15 cellular contexts compared by ENCODE assay signal in genomic region chr2:25332571-25332970, GRCh38. TPM values are rescaled to one million over a fixed set of nuclear protein-coding genes. Genes with fewer than 3 reads are reported as not detected.
DNase-seq lines count a peak whose midpoint lies in the region; ATAC-seq and TF ChIP-seq lines count a peak whose summit lies in the region.
"Had no signal": no experiment of that assay in that cellular context is flagged by ENCODE, and none has a peak within 500 bp of the region (broad histone marks: within the 10 kb centered on the region; RNA-seq: fewer than 3 reads in every experiment).

No MANE protein-coding gene starts in this region.

- no peaks in the 10 kb centered on the region for H3K27me3 Mint-ChIP-seq in activated naive CD8-positive, alpha-beta T cell

- H3K36me3 ChIP-seq in sigmoid colon: no peaks in the 10 kb centered on the region
- H3K36me3 ChIP-seq: BE2C had no signal

- intact Hi-C loops in sigmoid colon (cut with DNase I): no loop called here

- H3K4me1 Mint-ChIP-seq in activated naive CD8-positive, alpha-beta T cell (ENCODE audit: low read depth): peaks cover 73% of the 10 kb centered on the region

- H3K27me3 ChIP-seq in sigmoid colon: no peaks in the 10 kb centered on the region
- H3K27me3 ChIP-seq: BE2C, left lung had no signal

- 31 to 75% methylated on average over 9 of the region's 9 CpGs for WGBS in sigmoid colon, 2 donors

- no peaks in the 10 kb centered on the region for H3K9me3 ChIP-seq in sigmoid colon
- H3K9me3 ChIP-seq: BE2C, left lung had no signal

- DNase-seq in ELF-1 (ENCODE audit: low read depth, low spot score): peak; percentile 52
- DNase-seq in hippocampal formation (lab: John Stamatoyannopoulos, UW): peak; percentile 66 to 78
- no peak for DNase-seq in sigmoid colon
- no peak for DNase-seq in NCI-H146 (lab: John Stamatoyannopoulos, UW)
- DNase-seq in NCI-H187 treated with DMSO at 0.1 percent for 48 hours (lab: John Stamatoyannopoulos, UW): no peak
- DNase-seq: BE2C; glutamatergic neuron; Karpas-422; left lung; NCI-H187; stimulated activated CD4-positive, alpha-beta T cell treated with anti-CD3 and anti-CD28 coated beads, Interleukin-2, amount 100 ng/mL, for 48 hours; stimulated activated naive B cell treated with anti-CD40 and anti-IgM and Interleukin-4, amounts not matched to agents 10 μg/mL and 1 μg/mL and 100 μg/mL, for 72 hours had no signal

- H3K4me1 ChIP-seq in sigmoid colon: peaks cover 0 to 92% (median 83%) of the 10 kb centered on the region in 4 donors

- H3K4me3 ChIP-seq in sigmoid colon: no peak overlapping the region
- H3K4me3 ChIP-seq: left lung had no signal

- H3K36me3 Mint-ChIP-seq in activated naive CD8-positive, alpha-beta T cell: peaks cover 5% of the 10 kb centered on the region

- peak overlapping the region; percentile 72 for H3K4me3 Mint-ChIP-seq in activated naive CD8-positive, alpha-beta T cell
- H3K4me3 Mint-ChIP-seq: stimulated activated naive B cell treated with anti-CD40 and anti-IgM and Interleukin-4, amounts not matched to agents 10 μg/mL and 1 μg/mL and 100 μg/mL, for 72 hours had no signal

- peak overlapping the region in 3 of 4 donors; percentile 34 to 66 (median 37) for H3K27ac ChIP-seq in sigmoid colon
- H3K27ac ChIP-seq: left lung had no signal

- ATAC-seq in GM19395 (IDR thresholded peaks at IDR 0.05; ENCODE audit: unreplicated experiment) (no peak), HG02678 (IDR thresholded peaks at IDR 0.05; ENCODE audit: unreplicated experiment) (no peak)
- ATAC-seq: left lung had no signal

- no peak for TF ChIP-seq CTCF in sigmoid colon (IDR thresholded peaks at IDR 0.05)

- TF ChIP-seq EP300 in sigmoid colon (IDR thresholded peaks at IDR 0.05): no peak

- H3K27ac Mint-ChIP-seq in activated naive CD8-positive, alpha-beta T cell: peak overlapping the region; percentile 93
- H3K27ac Mint-ChIP-seq: stimulated activated naive B cell treated with anti-CD40 and anti-IgM and Interleukin-4, amounts not matched to agents 10 μg/mL and 1 μg/mL and 100 μg/mL, for 72 hours had no signal

- no peak for TF ChIP-seq POLR2A in sigmoid colon (IDR thresholded peaks at IDR 0.05)

- no peaks in the 10 kb centered on the region for H3K9me3 Mint-ChIP-seq in activated naive CD8-positive, alpha-beta T cell (ENCODE audit: low read depth)

RNA-seq across cellular contexts. Expression of gene DNMT3A, which starts 9.2 kb away (rescaled TPM):
- 10 to 100 TPM; 16.4 to 30.2 (median 18.3) TPM for total RNA-seq in sigmoid colon
- polyA plus RNA-seq in sigmoid colon: 10 to 100 TPM in 1 of 3 donors, 1 to 10 TPM in 2; 4.4 to 21.1 (median 4.8) TPM

Comparison
In these comparisons a context has a peak if more than half of its experiments do, and no peak if none do; other contexts are left out.
1. DNase-seq: peak in ELF-1 (single experiment) and hippocampal formation (2 of 2); none in sigmoid colon (single experiment), NCI-H146 (single experiment) and NCI-H187 treated with DMSO at 0.1 percent for 48 hours (single experiment).